Comparison of ENCODE assay signal across 20 cellular contexts in the genomic region with DNA sequence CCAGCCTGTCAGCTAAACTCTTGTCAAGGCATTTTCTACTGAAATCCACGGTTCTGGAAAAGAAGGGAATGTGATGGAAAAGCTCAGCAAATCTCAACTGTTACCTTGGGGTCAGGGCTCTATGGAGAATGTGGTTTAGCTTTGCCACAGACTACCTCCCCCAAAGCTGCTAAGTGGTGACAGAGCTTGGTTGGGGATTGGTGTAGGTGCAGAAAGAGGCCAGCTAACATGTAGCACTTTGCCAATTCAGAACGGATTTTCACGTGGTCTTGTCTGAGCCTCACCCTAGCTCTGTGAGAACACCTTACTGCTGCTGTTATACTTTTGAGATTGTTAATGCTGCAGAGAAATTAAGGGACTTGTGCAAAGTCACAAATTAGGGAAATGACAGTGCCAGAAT.
DNase-seq lines count a peak whose midpoint lies in the region; ATAC-seq and TF ChIP-seq lines count a peak whose summit lies in the region.
"Had no signal": no experiment of that assay in that cellular context is flagged by ENCODE, and none has a peak within 500 bp of the region (broad histone marks: within the 10 kb centered on the region; RNA-seq: fewer than 3 reads in every experiment).

No MANE protein-coding gene starts in this region.

- no peaks in the 10 kb centered on the region for H3K9me3 ChIP-seq in spleen
- H3K9me3 ChIP-seq: BLaER1 had no signal

- no peak for TF ChIP-seq POLR2A in spleen (IDR thresholded peaks at IDR 0.05)

- WGBS in spleen, 5 donors, result 64 to 80% (median 78%) methylated on average over 3 of the region's 3 CpGs

- no peak overlapping the region for H3K4me3 ChIP-seq in spleen
- H3K4me3 ChIP-seq: BLaER1, SK-N-MC had no signal

- intact Hi-C loops in spleen (cut with DNase I; ENCODE audit: low total_unique reads), result no loop called here

- no peaks in the 10 kb centered on the region for H3K27me3 ChIP-seq in spleen (replicated peaks in 1 of 7)
- H3K27me3 ChIP-seq: BLaER1 had no signal

- no peak overlapping the region for H3K27ac ChIP-seq in spleen
- H3K27ac ChIP-seq: 22Rv1, BLaER1, SK-N-MC had no signal

- no peaks in the 10 kb centered on the region for H3K36me3 ChIP-seq in spleen
- H3K36me3 ChIP-seq: BLaER1 had no signal

- DNase-seq in DMS 273 (lab: John Stamatoyannopoulos, UW; ENCODE audit: unreplicated experiment) (peak; percentile 7), DMS 273 treated with DMSO at 0.1 percent for 48 hours (lab: John Stamatoyannopoulos, UW) (no peak), RPMI7951 (ENCODE audit: low read depth) (peak; percentile 28), glomerular visceral epithelial cell (ENCODE audit: extremely low spot score) (peak; percentile 70), cerebellar nuclear complex (lab: John Stamatoyannopoulos, UW) (no peak), spleen (no peak)
- DNase-seq: CD4-positive, CD25-positive, alpha-beta regulatory T cell; DMS79 treated with DMSO at 0.1 percent for 48 hours; Karpas-422; NCI-H1092; NCI-H1417 treated with DMSO at 0.1 percent for 48 hours; NCI-H1694 treated with DMSO at 0.1 percent for 48 hours; NCI-H2081; NCI-H2227 treated with DMSO at 0.1 percent for 48 hours; NCI-H526 treated with DMSO at 0.1 percent for 48 hours; SIG-M5 had no signal

- TF ChIP-seq CTCF in spleen (IDR thresholded peaks at IDR 0.05 in 8 of 11, conservative IDR thresholded peaks at IDR 0.05 in 3 of 11), result no peak

- ATAC-seq in GM19324 (IDR thresholded peaks at IDR 0.05; ENCODE audit: low FRiP score, unreplicated experiment), result no peak

- no peaks in the 10 kb centered on the region for H3K4me1 ChIP-seq in spleen
- H3K4me1 ChIP-seq: BLaER1 had no signal

Comparison
In these comparisons a context has a peak if more than half of its experiments do, and no peak if none do; other contexts are left out.
1. DNase-seq: peak in DMS 273 (single experiment), RPMI7951 (single experiment) and glomerular visceral epithelial cell (single experiment); none in DMS 273 treated with DMSO at 0.1 percent for 48 hours (single experiment), cerebellar nuclear complex (0 of 2) and spleen (single experiment).